ENCODE assay signal across 19 cellular contexts in genomic region chr11:83166193-83166866, GRCh38. TPM values are rescaled to one million over a fixed set of nuclear protein-coding genes. Genes with fewer than 3 reads are reported as not detected.
A peak's percentile ranks its signal among the peaks of the same experiment; 100 is the strongest.
DNase-seq lines count a peak whose midpoint lies in the region; ATAC-seq, FAIRE-seq and TF ChIP-seq lines count a peak whose summit lies in the region.
"Had no signal": no experiment of that assay in that cellular context is flagged by ENCODE, and none has a peak within 500 bp of the region (broad histone marks: within the 10 kb centered on the region; RNA-seq: fewer than 3 reads in every experiment).

No MANE protein-coding gene starts in this region.

- no CpG with 5 or more reads among the region's 11 CpGs for WGBS in trophoblast cell (ENCODE audit: extremely low coverage, insufficient coverage, insufficient read length)

- H3K4me1 Mint-ChIP-seq in activated CD4-positive, alpha-beta T cell treated with anti-CD3 and anti-CD28 coated beads for 36 hours: peaks cover 71% of the 10 kb centered on the region
- peaks cover 35% of the 10 kb centered on the region for H3K4me1 Mint-ChIP-seq in CD14-positive monocyte

- H2BK12ac ChIP-seq in trophoblast cell (ENCODE audit: low read length): no peak overlapping the region

- H3K9me1 ChIP-seq in endothelial cell of umbilical vein (replicated peaks; ENCODE audit: control insufficient read depth, extremely low read depth, insufficient read depth, low read length): no peaks in the 10 kb centered on the region

- no peak for DNase-seq in activated CD4-positive, alpha-beta T cell treated with anti-CD3 and anti-CD28 coated beads for 36 hours
- DNase-seq in activated CD4-positive, alpha-beta T cell treated with anti-CD3 and anti-CD28 coated beads for 1 hour: no peak
- DNase-seq in CD14-positive monocyte (ENCODE audit: low spot score) (no peak), OCI-LY7 (ENCODE audit: low spot score) (no peak), endothelial cell of umbilical vein (ENCODE audit: low read depth, low spot score) (no peak), COLO829 (ENCODE audit: low spot score) (no peak), trophoblast cell (no peak)
- DNase-seq: effector memory CD4-positive, alpha-beta T cell; heart left ventricle; NCI-H1694 treated with DMSO at 0.1 percent for 48 hours; NCI-H446; psoas muscle; SHP77; spleen; upper lobe of left lung had no signal

- H2BK120ac ChIP-seq in trophoblast cell (ENCODE audit: insufficient read depth, low read length, poor library complexity): no peak overlapping the region

- no peak for FAIRE-seq in endothelial cell of umbilical vein (lab: Jason Lieb, UNC)
- FAIRE-seq: A549 had no signal

- H3K9me3 ChIP-seq in OCI-LY7 (ENCODE audit: low read length): no peaks in the 10 kb centered on the region
- no peaks in the 10 kb centered on the region for H3K9me3 ChIP-seq in endothelial cell of umbilical vein (replicated peaks; ENCODE audit: control insufficient read depth, insufficient read depth, low read length)
- no peaks in the 10 kb centered on the region for H3K9me3 ChIP-seq in trophoblast cell (ENCODE audit: insufficient read depth, low read depth, low read length)
- H3K9me3 ChIP-seq: A549, heart left ventricle, psoas muscle, spleen, upper lobe of left lung had no signal

- no peak overlapping the region for H4K91ac ChIP-seq in trophoblast cell (ENCODE audit: low read depth, low read length)

- H2AFZ ChIP-seq in OCI-LY7 (ENCODE audit: low read length): no peak overlapping the region
- no peak overlapping the region for H2AFZ ChIP-seq in endothelial cell of umbilical vein (ENCODE audit: low read depth, low read length)
- H2AFZ ChIP-seq in trophoblast cell (ENCODE audit: insufficient read depth, low read length, poor library complexity): no peak overlapping the region

- TF ChIP-seq POLR2A in endothelial cell of umbilical vein (IDR thresholded peaks at IDR 0.05; ENCODE audit: low read depth, low read length): no peak

- no peak overlapping the region for H3K14ac ChIP-seq in trophoblast cell (ENCODE audit: low read length)

- H3K4ac ChIP-seq in trophoblast cell (ENCODE audit: low read depth, low read length): no peak overlapping the region

- H3K79me1 ChIP-seq in trophoblast cell (ENCODE audit: low read length): no peaks in the 10 kb centered on the region

- no peak overlapping the region for H4K8ac ChIP-seq in trophoblast cell (ENCODE audit: low read depth, low read length)

- H2AK5ac ChIP-seq in trophoblast cell (ENCODE audit: low read length): no peak overlapping the region

- H3K4me2 ChIP-seq in OCI-LY7 (ENCODE audit: low read length) (no peak overlapping the region), endothelial cell of umbilical vein (ENCODE audit: insufficient read depth, low read length) (no peak overlapping the region), trophoblast cell (ENCODE audit: low read length) (no peak overlapping the region)
- H3K4me2 ChIP-seq: A549 had no signal

- H3K27me3 ChIP-seq in endothelial cell of umbilical vein (ENCODE audit: control insufficient read depth in 2 of 2, insufficient read depth in 2 of 2, low read length in 2 of 2) (no peaks in the 10 kb centered on the region), trophoblast cell (ENCODE audit: insufficient read depth, low read length) (no peaks in the 10 kb centered on the region)
- H3K27me3 ChIP-seq: heart left ventricle, spleen, upper lobe of left lung had no signal

- TF ChIP-seq CTCF in CD14-positive monocyte (IDR thresholded peaks at IDR 0.05) (no peak), OCI-LY7 (conservative IDR thresholded peaks at IDR 0.05; ENCODE audit: low read length) (no peak), endothelial cell of umbilical vein (IDR thresholded peaks at IDR 0.05; ENCODE audit: extremely low read depth in 1 of 2, insufficient read depth in 1 of 2, low read depth in 1 of 2, low read length in 2 of 2) (no peak)

- H3K9me2 ChIP-seq in OCI-LY7 (ENCODE audit: insufficient read depth, low read length): no peaks in the 10 kb centered on the region

- no peak overlapping the region for H3K9ac ChIP-seq in endothelial cell of umbilical vein (replicated peaks; ENCODE audit: extremely low read depth, insufficient read depth, low read length)
- no peak overlapping the region for H3K9ac ChIP-seq in trophoblast cell (ENCODE audit: low read length)

- H3K27ac ChIP-seq in OCI-LY7 (ENCODE audit: low read depth, low read length, poor library complexity, severe bottlenecking) (no peak overlapping the region), endothelial cell of umbilical vein (ENCODE audit: insufficient read depth, low read depth, low read length) (no peak overlapping the region), trophoblast cell (ENCODE audit: low read depth, low read length) (no peak overlapping the region)
- H3K27ac ChIP-seq: A549, heart left ventricle, psoas muscle, spleen, upper lobe of left lung, VCaP had no signal

- CTCF ChIA-PET in activated CD4-positive, alpha-beta T cell treated with anti-CD3 and anti-CD28 coated beads for 36 hours (lab: Charles Lee): interaction anchor here (0.7 kb wide), 1 partner anchor 309 kb away, joined by 3 read pairs; no protein-coding TSS in a partner anchor
- CTCF ChIA-PET in OCI-LY7 (lab: Charles Lee; ENCODE audit: unreplicated experiment) (no interaction called here), endothelial cell of umbilical vein (lab: Charles Lee) (interaction anchor here (1.7 kb wide), 1 partner anchor 299 kb away, joined by 6 read pairs; no protein-coding TSS in a partner anchor)

- dilution Hi-C loops in endothelial cell of umbilical vein (cut with MboI; ENCODE audit: extremely low pct_ligation_motif_present, low sequenced_read_pairs): no loop called here

- peak overlapping the region; percentile 29 for H3K27ac Mint-ChIP-seq in activated CD4-positive, alpha-beta T cell treated with anti-CD3 and anti-CD28 coated beads for 36 hours
- H3K27ac Mint-ChIP-seq in CD14-positive monocyte: peak overlapping the region in 4 of 7 donors; percentile 6 to 46 (median 26)
- H3K27ac Mint-ChIP-seq: stimulated activated effector memory CD8-positive, alpha-beta T cell treated with anti-CD3 and anti-CD28 coated beads, Interleukin-12 subunit alpha, Interleukin-12 subunit beta, amount 100 ng/mL, for 72 hours had no signal

- H4K20me1 ChIP-seq in OCI-LY7 (ENCODE audit: insufficient read depth, low read length) (peaks cover 28% of the 10 kb centered on the region), endothelial cell of umbilical vein (replicated peaks; ENCODE audit: control insufficient read depth, extremely low read depth, insufficient read depth, low read length) (peaks cover 8% of the 10 kb centered on the region)

- H3K18ac ChIP-seq in trophoblast cell (ENCODE audit: low read length): no peak overlapping the region

- peaks cover 100% of the 10 kb centered on the region for H3K79me2 ChIP-seq in OCI-LY7 (ENCODE audit: insufficient read depth, low read depth, low read length)
- H3K79me2 ChIP-seq in endothelial cell of umbilical vein (ENCODE audit: control insufficient read depth, insufficient read depth, low read length): peaks cover 94% of the 10 kb centered on the region
- H3K79me2 ChIP-seq in trophoblast cell (ENCODE audit: control insufficient read depth, insufficient read depth, low read length, poor library complexity): peaks cover 6% of the 10 kb centered on the region

- peaks cover 99% of the 10 kb centered on the region for H3K36me3 ChIP-seq in OCI-LY7 (ENCODE audit: insufficient read depth, low read length)
- H3K36me3 ChIP-seq in endothelial cell of umbilical vein (ENCODE audit: control insufficient read depth in 2 of 2, extremely low read depth in 1 of 2, insufficient read depth in 2 of 2, low read length in 2 of 2): peaks cover 24 to 54% of the 10 kb centered on the region in 2 experiments
- peaks cover 17 to 31% of the 10 kb centered on the region in 2 experiments for H3K36me3 ChIP-seq in trophoblast cell (ENCODE audit: control insufficient read depth in 1 of 2, insufficient read depth in 2 of 2, low read length in 2 of 2)

- peaks cover 48% of the 10 kb centered on the region for H3K4me1 ChIP-seq in OCI-LY7 (ENCODE audit: insufficient read depth, low read length, poor library complexity, severe bottlenecking)
- H3K4me1 ChIP-seq in endothelial cell of umbilical vein (ENCODE audit: control insufficient read depth, extremely low read depth, insufficient read depth, low read length): peaks cover 33% of the 10 kb centered on the region
- H3K4me1 ChIP-seq in trophoblast cell (ENCODE audit: control insufficient read depth in 1 of 2, insufficient read depth in 2 of 2, low read length in 2 of 2): peaks cover 0 to 4% of the 10 kb centered on the region in 2 experiments

- H3K4me3 ChIP-seq in OCI-LY7 (ENCODE audit: low read depth, low read length, poor library complexity, severe bottlenecking): no peak overlapping the region
- H3K4me3 ChIP-seq in endothelial cell of umbilical vein (replicated peaks in 1 of 3; ENCODE audit: insufficient read depth in 1 of 3, low read depth in 1 of 3, low read length in 3 of 3): no peak overlapping the region
- H3K4me3 ChIP-seq in trophoblast cell (ENCODE audit: low read depth, low read length): no peak overlapping the region
- H3K4me3 ChIP-seq: A549, heart left ventricle, psoas muscle, spleen, upper lobe of left lung had no signal

- intact Hi-C loops in activated CD4-positive, alpha-beta T cell treated with anti-CD3 and anti-CD28 coated beads for 36 hours (cut with DNase I, micrococcal nuclease): no loop called here
- intact Hi-C loops in CD14-positive monocyte (cut with micrococcal nuclease): no loop called here
- intact Hi-C loops in OCI-LY7 (cut with micrococcal nuclease; ENCODE audit: unreplicated experiment): no loop called here
- intact Hi-C loops in endothelial cell of umbilical vein (cut with micrococcal nuclease): no loop called here

- no peak for ATAC-seq in activated CD4-positive, alpha-beta T cell treated with anti-CD3 and anti-CD28 coated beads for 36 hours
- no peak for ATAC-seq in HG02798 (IDR thresholded peaks at IDR 0.05; ENCODE audit: poor library complexity, unreplicated experiment)
- ATAC-seq: A549; heart left ventricle; psoas muscle; stimulated activated effector memory CD8-positive, alpha-beta T cell treated with anti-CD3 and anti-CD28 coated beads, Interleukin-12 subunit alpha, Interleukin-12 subunit beta, amount 100 ng/mL, for 72 hours had no signal

- POLR2A ChIA-PET in activated CD4-positive, alpha-beta T cell treated with anti-CD3 and anti-CD28 coated beads for 36 hours (lab: Charles Lee): no interaction called here
- POLR2A ChIA-PET in OCI-LY7 (lab: Charles Lee): interaction anchor here (1.5 to 1.6 kb wide), 2 partner anchors 70 to 265 kb away, joined by 3 to 5 read pairs; partner anchors contain the start of gene DDIAS
- POLR2A ChIA-PET in endothelial cell of umbilical vein (lab: Charles Lee): no interaction called here

- H2BK5ac ChIP-seq in trophoblast cell (ENCODE audit: low read depth, low read length, poor library complexity): no peak overlapping the region

- H4K12ac ChIP-seq in trophoblast cell (ENCODE audit: low read depth, low read length): no peak overlapping the region

- peaks cover 78% of the 10 kb centered on the region for H3K36me3 Mint-ChIP-seq in activated CD4-positive, alpha-beta T cell treated with anti-CD3 and anti-CD28 coated beads for 36 hours (ENCODE audit: low read depth)
- H3K36me3 Mint-ChIP-seq in CD14-positive monocyte: peaks cover 70 to 76% of the 10 kb centered on the region in 2 donors

- H3K9me3 Mint-ChIP-seq in activated CD4-positive, alpha-beta T cell treated with anti-CD3 and anti-CD28 coated beads for 36 hours (ENCODE audit: low read depth): no peaks in the 10 kb centered on the region
- H3K9me3 Mint-ChIP-seq in CD14-positive monocyte: no peaks in the 10 kb centered on the region
- H3K9me3 Mint-ChIP-seq: stimulated activated effector memory CD8-positive, alpha-beta T cell treated with anti-CD3 and anti-CD28 coated beads, Interleukin-12 subunit alpha, Interleukin-12 subunit beta, amount 100 ng/mL, for 72 hours had no signal

- no peak overlapping the region for H3K4me3 Mint-ChIP-seq in activated CD4-positive, alpha-beta T cell treated with anti-CD3 and anti-CD28 coated beads for 36 hours
- H3K4me3 Mint-ChIP-seq in CD14-positive monocyte: no peak overlapping the region
- H3K4me3 Mint-ChIP-seq: stimulated activated effector memory CD8-positive, alpha-beta T cell treated with anti-CD3 and anti-CD28 coated beads, Interleukin-12 subunit alpha, Interleukin-12 subunit beta, amount 100 ng/mL, for 72 hours had no signal

- no peak overlapping the region for H3K23ac ChIP-seq in trophoblast cell (ENCODE audit: low read length)

- H3K27me3 Mint-ChIP-seq in activated CD4-positive, alpha-beta T cell treated with anti-CD3 and anti-CD28 coated beads for 36 hours: no peaks in the 10 kb centered on the region
- no peaks in the 10 kb centered on the region for H3K27me3 Mint-ChIP-seq in CD14-positive monocyte (ENCODE audit: low read depth in 3 of 3)

- BruUV-seq in OCI-LY7 (replicated peaks; lab: Mats Ljungman, UMichigan) (TSS peak; percentile 19), endothelial cell of umbilical vein (replicated peaks; lab: Mats Ljungman, UMichigan) (TSS peak; percentile 1)

RNA-seq across cellular contexts. Expression of gene PCF11, which starts 9.4 kb away (rescaled TPM):
- total RNA-seq in activated CD4-positive, alpha-beta T cell treated with anti-CD3 and anti-CD28 coated beads for 36 hours: 10 to 100 TPM; 55.3 to 70.8 TPM
- polyA plus RNA-seq in CD14-positive monocyte (10 to 100 TPM in 1 of 2 donors, 1 to 10 TPM in 1; 8.3 to 15.7 TPM), endothelial cell of umbilical vein (25.6 and 38.0 TPM in 2 replicates)
- 80.1 and 89.9 TPM in 2 replicates for total RNA-seq in OCI-LY7 (2014; rRNA removed; shearing (Covaris generic))
- total RNA-seq in OCI-LY7 (2022) (98.8 and 117 TPM in 2 replicates), endothelial cell of umbilical vein (51.2 and 53.5 TPM in 2 replicates)
- polyA plus RNA-seq in endothelial cell of umbilical vein (2011; cell fraction: cytosol; rRNA removed): 21.7 and 24.5 TPM in 2 replicates
- 110 and 198 TPM in 2 replicates for polyA plus RNA-seq in endothelial cell of umbilical vein (2011; cell fraction: nucleus; rRNA removed)
- 22.5 and 26.8 TPM in 2 replicates for polyA plus RNA-seq in endothelial cell of umbilical vein (2012)
- 35.7 and 43.9 TPM in 2 replicates for polyA minus RNA-seq in endothelial cell of umbilical vein
- 18.8 TPM for polyA minus RNA-seq in endothelial cell of umbilical vein (2011; cell fraction: cytosol; rRNA and poly(A)+ RNA removed)
- 123 and 145 TPM in 2 replicates for polyA minus RNA-seq in endothelial cell of umbilical vein (2011; cell fraction: nucleus; rRNA and poly(A)+ RNA removed)
- 39.4 and 45.2 TPM in 2 replicates for polyA plus RNA-seq in trophoblast cell (2013)

RNA-seq across cellular contexts. Expression of gene ANKRD42, which starts 27.2 kb away (rescaled TPM):
- 1 to 10 TPM; 3.1 to 4.9 TPM for total RNA-seq in activated CD4-positive, alpha-beta T cell treated with anti-CD3 and anti-CD28 coated beads for 36 hours
- polyA plus RNA-seq in CD14-positive monocyte: 1 to 10 TPM; 4.3 to 6.2 TPM
- total RNA-seq in OCI-LY7 (2014; rRNA removed; shearing (Covaris generic)): 1.1 and 2.2 TPM in 2 replicates
- total RNA-seq in OCI-LY7 (2022): 2.5 and 3.3 TPM in 2 replicates
- 6.6 and 7.6 TPM in 2 replicates for total RNA-seq in endothelial cell of umbilical vein
- polyA plus RNA-seq in endothelial cell of umbilical vein: 2.5 and 3.3 TPM in 2 replicates
- 3.2 and 3.3 TPM in 2 replicates for polyA plus RNA-seq in endothelial cell of umbilical vein (2011; cell fraction: cytosol; rRNA removed)
- 3.5 and 5.6 TPM in 2 replicates for polyA plus RNA-seq in endothelial cell of umbilical vein (2011; cell fraction: nucleus; rRNA removed)
- polyA plus RNA-seq in endothelial cell of umbilical vein (2012): 7.1 TPM in 2 replicates
- 6.1 and 7.3 TPM in 2 replicates for polyA minus RNA-seq in endothelial cell of umbilical vein
- 4.0 TPM for polyA minus RNA-seq in endothelial cell of umbilical vein (2011; cell fraction: cytosol; rRNA and poly(A)+ RNA removed)
- polyA minus RNA-seq in endothelial cell of umbilical vein (2011; cell fraction: nucleus; rRNA and poly(A)+ RNA removed): 4.4 and 6.6 TPM in 2 replicates
- 2.4 and 2.7 TPM in 2 replicates for polyA plus RNA-seq in trophoblast cell (2013)
